In genomic region chr15:66269326-66270090, GRCh38 we compare ENCODE assay signal across 12 cellular contexts. TPM values are rescaled to one million over a fixed set of nuclear protein-coding genes. Genes with fewer than 3 reads are reported as not detected.
A peak's percentile ranks its signal among the peaks of the same experiment; 100 is the strongest.
DNase-seq lines count a peak whose midpoint lies in the region; FAIRE-seq and TF ChIP-seq lines count a peak whose summit lies in the region.
"Had no signal": no experiment of that assay in that cellular context is flagged by ENCODE, and none has a peak within 500 bp of the region (broad histone marks: within the 10 kb centered on the region; RNA-seq: fewer than 3 reads in every experiment).

No MANE protein-coding gene starts in this region.

- no peaks in the 10 kb centered on the region for H3K36me3 ChIP-seq in colonic mucosa
- no peaks in the 10 kb centered on the region for H3K36me3 ChIP-seq in trophoblast cell (ENCODE audit: control insufficient read depth in 1 of 2, insufficient read depth in 2 of 2, low read length in 2 of 2)
- H3K36me3 ChIP-seq in tibial nerve, result no peaks in the 10 kb centered on the region
- H3K36me3 ChIP-seq in kidney (ENCODE audit: control insufficient read depth in 1 of 2, insufficient read depth in 2 of 2, low read length in 2 of 2), result no peaks in the 10 kb centered on the region
- no peaks in the 10 kb centered on the region for H3K36me3 ChIP-seq in ovary
- H3K36me3 ChIP-seq: heart right ventricle, SJSA1 had no signal

- no peak for FAIRE-seq in GM19239 (lab: Jason Lieb, UNC)
- FAIRE-seq in kidney (lab: Jason Lieb, UNC), result no peak

- no peak overlapping the region for H2BK5ac ChIP-seq in H9 (ENCODE audit: insufficient read length, low read length)
- H2BK5ac ChIP-seq in trophoblast cell (ENCODE audit: low read depth, low read length, poor library complexity), result no peak overlapping the region

- H3T11ph ChIP-seq in H9 (ENCODE audit: low read length), result no peak overlapping the region

- H3K4me3 ChIP-seq in colonic mucosa (no peak overlapping the region), trophoblast cell (ENCODE audit: low read depth, low read length) (peak overlapping the region; percentile 8), tibial nerve (no peak overlapping the region), kidney (ENCODE audit: low read length in 2 of 2) (no peak overlapping the region), ovary (no peak overlapping the region)
- H3K4me3 ChIP-seq: heart right ventricle, SJSA1 had no signal

- H3K27ac ChIP-seq in H9 (ENCODE audit: insufficient read length, low read depth, low read length) (no peak overlapping the region), colonic mucosa (no peak overlapping the region), trophoblast cell (ENCODE audit: low read depth, low read length) (no peak overlapping the region), tibial nerve (no peak overlapping the region), kidney (ENCODE audit: low read depth in 2 of 2, low read length in 2 of 2) (no peak overlapping the region), ovary (no peak overlapping the region)
- H3K27ac ChIP-seq: heart right ventricle, SJSA1 had no signal

- no peaks in the 10 kb centered on the region for H3K27me3 ChIP-seq in H9 (ENCODE audit: insufficient read depth, low read length)
- H3K27me3 ChIP-seq in colonic mucosa, result no peaks in the 10 kb centered on the region
- no peaks in the 10 kb centered on the region for H3K27me3 ChIP-seq in trophoblast cell (ENCODE audit: insufficient read depth, low read length)
- H3K27me3 ChIP-seq in tibial nerve, result no peaks in the 10 kb centered on the region
- no peaks in the 10 kb centered on the region for H3K27me3 ChIP-seq in ovary

- no peak overlapping the region for H2BK15ac ChIP-seq in H9 (ENCODE audit: low read depth, low read length)

- H3K9me3 ChIP-seq in H9 (ENCODE audit: control insufficient read depth, low read depth, low read length) (no peaks in the 10 kb centered on the region), colonic mucosa (no peaks in the 10 kb centered on the region), trophoblast cell (ENCODE audit: insufficient read depth, low read depth, low read length) (no peaks in the 10 kb centered on the region), tibial nerve (no peaks in the 10 kb centered on the region), kidney (ENCODE audit: control insufficient read depth in 1 of 2, low read length in 2 of 2) (no peaks in the 10 kb centered on the region), ovary (no peaks in the 10 kb centered on the region)
- H3K9me3 ChIP-seq: heart right ventricle, SJSA1 had no signal

- no peaks in the 10 kb centered on the region for H4K20me1 ChIP-seq in H9 (ENCODE audit: control insufficient read depth, insufficient read depth, insufficient read length)

- no peak overlapping the region; a peak in 1 of 7 replicates for H3K27ac Mint-ChIP-seq in H9
- H3K27ac Mint-ChIP-seq: type B pancreatic cell had no signal

- no peak overlapping the region for H3K56ac ChIP-seq in H9 (ENCODE audit: insufficient read length, low read depth, low read length)

- H3K9ac ChIP-seq in H9 (ENCODE audit: extremely low read depth, insufficient read length, low read length), result no peak overlapping the region
- H3K9ac ChIP-seq in colonic mucosa (ENCODE audit: low read depth in 2 of 2, low read length in 2 of 2), result no peak overlapping the region
- H3K9ac ChIP-seq in trophoblast cell (ENCODE audit: low read length), result no peak overlapping the region
- no peak overlapping the region for H3K9ac ChIP-seq in kidney (ENCODE audit: low read length in 2 of 2)

- no peaks in the 10 kb centered on the region for H3K4me1 ChIP-seq in H9 (ENCODE audit: insufficient read depth, low read length)
- no peaks in the 10 kb centered on the region for H3K4me1 ChIP-seq in colonic mucosa
- H3K4me1 ChIP-seq in trophoblast cell (ENCODE audit: control insufficient read depth in 1 of 2, insufficient read depth in 2 of 2, low read length in 2 of 2), result peaks cover 0 to 3% of the 10 kb centered on the region in 2 experiments
- no peaks in the 10 kb centered on the region for H3K4me1 ChIP-seq in tibial nerve
- H3K4me1 ChIP-seq in kidney (ENCODE audit: control insufficient read depth in 1 of 2, insufficient read depth in 1 of 2, low read depth in 1 of 2, low read length in 2 of 2), result peaks cover 0 to 3% of the 10 kb centered on the region in 2 donors
- no peaks in the 10 kb centered on the region for H3K4me1 ChIP-seq in ovary (ENCODE audit: insufficient read depth)
- H3K4me1 ChIP-seq: heart right ventricle, SJSA1 had no signal

- DNase-seq in H9 (peak; percentile 36), NCI-H460 (ENCODE audit: extremely low read depth, low read depth) (peak; percentile 82), colonic mucosa (peak; percentile 76), trophoblast cell (peak; percentile 32 to 52), tibial nerve (ENCODE audit: low spot score in 2 of 2) (no peak), GM19239 (ENCODE audit: insufficient read length, low spot score) (no peak), kidney (no peak), ovary (no peak)
- DNase-seq: activated gamma-delta T cell treated with Interleukin-2 at 50 U/mL for 16 hours, heart right ventricle had no signal

- no peak overlapping the region for H3K23ac ChIP-seq in H9 (ENCODE audit: insufficient read length, low read depth, low read length)
- no peak overlapping the region for H3K23ac ChIP-seq in trophoblast cell (ENCODE audit: low read length)

- no peak overlapping the region for H3K4ac ChIP-seq in H9 (ENCODE audit: low read depth, low read length)
- H3K4ac ChIP-seq in trophoblast cell (ENCODE audit: low read depth, low read length), result no peak overlapping the region

- no peak overlapping the region for H3K18ac ChIP-seq in H9 (ENCODE audit: insufficient read length, low read depth, low read length)
- no peak overlapping the region for H3K18ac ChIP-seq in trophoblast cell (ENCODE audit: low read length)

- H3K4me2 ChIP-seq in H9 (ENCODE audit: insufficient read depth, insufficient read length, low read length), result no peak overlapping the region
- H3K4me2 ChIP-seq in trophoblast cell (ENCODE audit: low read length), result no peak overlapping the region

- H3K4me1 Mint-ChIP-seq in H9, result peaks cover 5 to 10% of the 10 kb centered on the region in 2 experiments; a peak in 3 of 4 replicates

- no peaks in the 10 kb centered on the region for H3K79me2 ChIP-seq in H9 (ENCODE audit: insufficient read depth, low read length)
- no peaks in the 10 kb centered on the region for H3K79me2 ChIP-seq in trophoblast cell (ENCODE audit: control insufficient read depth, insufficient read depth, low read length, poor library complexity)

- H4K5ac ChIP-seq in H9 (ENCODE audit: insufficient read length, low read depth, low read length), result no peak overlapping the region

- no peak overlapping the region for H2BK12ac ChIP-seq in H9 (ENCODE audit: insufficient read length, low read depth, low read length)
- H2BK12ac ChIP-seq in trophoblast cell (ENCODE audit: low read length), result no peak overlapping the region

- H4K91ac ChIP-seq in H9 (ENCODE audit: insufficient read length, low read depth, low read length), result no peak overlapping the region
- H4K91ac ChIP-seq in trophoblast cell (ENCODE audit: low read depth, low read length), result no peak overlapping the region

- H3K9me3 Mint-ChIP-seq in H9, result no peaks in the 10 kb centered on the region
- H3K9me3 Mint-ChIP-seq: type B pancreatic cell had no signal

- H2AK5ac ChIP-seq in H9 (ENCODE audit: insufficient read length, low read length), result no peak overlapping the region
- no peak overlapping the region for H2AK5ac ChIP-seq in trophoblast cell (ENCODE audit: low read length)

- H2BK20ac ChIP-seq in H9 (ENCODE audit: low read depth, low read length, poor library complexity, severe bottlenecking), result no peak overlapping the region

- TF ChIP-seq EP300 in tibial nerve (IDR thresholded peaks at IDR 0.05) (no peak), ovary (IDR thresholded peaks at IDR 0.05) (no peak)

- TF ChIP-seq CTCF in H9 (conservative IDR thresholded peaks at IDR 0.05) (no peak), colonic mucosa (IDR thresholded peaks at IDR 0.05) (no peak), tibial nerve (IDR thresholded peaks at IDR 0.05) (no peak), kidney (IDR thresholded peaks at IDR 0.05; ENCODE audit: borderline replicate concordance, extremely low read depth, insufficient read depth) (no peak), ovary (IDR thresholded peaks at IDR 0.05) (no peak)

- H3K36me3 Mint-ChIP-seq in H9 (ENCODE audit: insufficient read depth in 1 of 3, low read depth in 3 of 3), result peaks cover 0 to 2% (median 0%) of the 10 kb centered on the region in 3 experiments; a peak in 1 of 7 replicates
- H3K36me3 Mint-ChIP-seq: type B pancreatic cell had no signal

- H3K27me3 Mint-ChIP-seq in H9 (ENCODE audit: low read depth), result peaks cover 3% of the 10 kb centered on the region

- TF ChIP-seq POLR2A in tibial nerve (IDR thresholded peaks at IDR 0.05) (no peak), ovary (IDR thresholded peaks at IDR 0.05) (no peak)

- H4K8ac ChIP-seq in H9 (replicated peaks; ENCODE audit: insufficient read length, low read depth, low read length) (no peak overlapping the region), trophoblast cell (ENCODE audit: low read depth, low read length) (no peak overlapping the region)

- H3K79me1 ChIP-seq in H9 (ENCODE audit: insufficient read depth, low read depth, low read length, poor library complexity, severe bottlenecking) (no peaks in the 10 kb centered on the region), trophoblast cell (ENCODE audit: low read length) (no peaks in the 10 kb centered on the region)

- WGBS in H9 (ENCODE audit: extremely low coverage, insufficient read length, low lambda C conversion rate), result 100% methylated on average over 2 of the region's 13 CpGs
- WGBS in trophoblast cell (ENCODE audit: extremely low coverage, insufficient coverage, insufficient read length), result 100% methylated on average over 2 of the region's 13 CpGs
- 38% methylated on average over 13 of the region's 13 CpGs for WGBS in tibial nerve, 2 donors
- WGBS in ovary, 3 donors, result 37 to 48% (median 45%) methylated on average over 13 of the region's 13 CpGs

- H3K14ac ChIP-seq in H9 (ENCODE audit: insufficient read depth, low read length) (no peak overlapping the region), trophoblast cell (ENCODE audit: low read length) (no peak overlapping the region)

- no peak overlapping the region for H3K4me3 Mint-ChIP-seq in H9
- H3K4me3 Mint-ChIP-seq: type B pancreatic cell had no signal

- no peak overlapping the region for H4K12ac ChIP-seq in trophoblast cell (ENCODE audit: low read depth, low read length)

- intact Hi-C loops in colonic mucosa (cut with DNase I) (no loop called here), kidney (cut with DNase I) (no loop called here), ovary (cut with DNase I) (no loop called here)

- H3K23me2 ChIP-seq in H9 (ENCODE audit: insufficient read length, low read depth, low read length, poor library complexity, severe bottlenecking), result no peaks in the 10 kb centered on the region

- no peak overlapping the region for H2BK120ac ChIP-seq in H9 (ENCODE audit: low read depth, low read length, poor library complexity, severe bottlenecking)
- H2BK120ac ChIP-seq in trophoblast cell (ENCODE audit: insufficient read depth, low read length, poor library complexity), result no peak overlapping the region

- H2AFZ ChIP-seq in H9 (ENCODE audit: low read length), result no peak overlapping the region
- H2AFZ ChIP-seq in trophoblast cell (ENCODE audit: insufficient read depth, low read length, poor library complexity), result no peak overlapping the region

RNA-seq across cellular contexts. Expression of gene MEGF11, which starts 16.0 kb away (rescaled TPM):
- 1.2 and 1.6 TPM in 2 replicates for total RNA-seq in H9 (2021)
- 0.40 and 0.89 TPM in 2 replicates for total RNA-seq in NCI-H460 (2014; rRNA removed; shearing (Covaris generic))
- 0.36 and 1.6 TPM in 2 replicates for polyA plus RNA-seq in NCI-H460 (2014; cell fraction: nucleus; rRNA removed)
- total RNA-seq in colonic mucosa, result not detected
- polyA plus RNA-seq in trophoblast cell (2013), result 0.01 and 0.10 TPM in 2 replicates
- 1 to 10 TPM in 3 of 4 donors, under 1 TPM in 1; 0.87 to 7.3 (median 4.9) TPM for total RNA-seq in tibial nerve
- 41.8 TPM for total RNA-seq in kidney
- polyA plus RNA-seq in kidney (ENCODE audit: insufficient read depth, low read depth, low replicate concordance), result 10.4 TPM
- total RNA-seq in ovary, result 10 to 100 TPM in 1 of 7 donors, 1 to 10 TPM in 1, under 1 TPM in 4, not detected in 1; 0.20 to 11.4 (median 0.65) TPM
- under 1 TPM in 1 of 2 donors, not detected in 1; 0.04 TPM for polyA plus RNA-seq in ovary
- total RNA-seq: heart right ventricle had no signal

RNA-seq across cellular contexts. Expression of gene DIS3L, which starts 23.9 kb away (rescaled TPM):
- 30.2 and 30.7 TPM in 2 replicates for total RNA-seq in H9 (2021)
- 22.9 and 33.3 TPM in 2 replicates for total RNA-seq in NCI-H460 (2014; rRNA removed; shearing (Covaris generic))
- polyA plus RNA-seq in NCI-H460 (2014; cell fraction: nucleus; rRNA removed), result 24.4 and 25.7 TPM in 2 replicates
- total RNA-seq in colonic mucosa, result 10 to 100 TPM; 17.2 to 19.9 TPM
- 6.3 and 6.5 TPM in 2 replicates for polyA plus RNA-seq in trophoblast cell (2013)
- 10 to 100 TPM; 23.9 to 44.8 (median 38.3) TPM for total RNA-seq in tibial nerve
- 28.5 TPM for total RNA-seq in kidney
- polyA plus RNA-seq in kidney (ENCODE audit: insufficient read depth, low read depth, low replicate concordance), result 10.6 TPM
- 10 to 100 TPM; 23.4 to 39.6 (median 31.9) TPM for total RNA-seq in ovary
- polyA plus RNA-seq in ovary, result 10 to 100 TPM; 19.6 to 54.6 TPM

Comparison
In these comparisons a context has a peak if more than half of its experiments do, and no peak if none do; other contexts are left out.
1. DNase-seq: peak in H9 (single experiment), NCI-H460 (single experiment), colonic mucosa (single experiment) and trophoblast cell (2 of 2); none in tibial nerve (0 of 2), GM19239 (single experiment), kidney (single experiment) and ovary (0 of 5).